1 cellular context compared by ENCODE assay signal in the genomic region with DNA sequence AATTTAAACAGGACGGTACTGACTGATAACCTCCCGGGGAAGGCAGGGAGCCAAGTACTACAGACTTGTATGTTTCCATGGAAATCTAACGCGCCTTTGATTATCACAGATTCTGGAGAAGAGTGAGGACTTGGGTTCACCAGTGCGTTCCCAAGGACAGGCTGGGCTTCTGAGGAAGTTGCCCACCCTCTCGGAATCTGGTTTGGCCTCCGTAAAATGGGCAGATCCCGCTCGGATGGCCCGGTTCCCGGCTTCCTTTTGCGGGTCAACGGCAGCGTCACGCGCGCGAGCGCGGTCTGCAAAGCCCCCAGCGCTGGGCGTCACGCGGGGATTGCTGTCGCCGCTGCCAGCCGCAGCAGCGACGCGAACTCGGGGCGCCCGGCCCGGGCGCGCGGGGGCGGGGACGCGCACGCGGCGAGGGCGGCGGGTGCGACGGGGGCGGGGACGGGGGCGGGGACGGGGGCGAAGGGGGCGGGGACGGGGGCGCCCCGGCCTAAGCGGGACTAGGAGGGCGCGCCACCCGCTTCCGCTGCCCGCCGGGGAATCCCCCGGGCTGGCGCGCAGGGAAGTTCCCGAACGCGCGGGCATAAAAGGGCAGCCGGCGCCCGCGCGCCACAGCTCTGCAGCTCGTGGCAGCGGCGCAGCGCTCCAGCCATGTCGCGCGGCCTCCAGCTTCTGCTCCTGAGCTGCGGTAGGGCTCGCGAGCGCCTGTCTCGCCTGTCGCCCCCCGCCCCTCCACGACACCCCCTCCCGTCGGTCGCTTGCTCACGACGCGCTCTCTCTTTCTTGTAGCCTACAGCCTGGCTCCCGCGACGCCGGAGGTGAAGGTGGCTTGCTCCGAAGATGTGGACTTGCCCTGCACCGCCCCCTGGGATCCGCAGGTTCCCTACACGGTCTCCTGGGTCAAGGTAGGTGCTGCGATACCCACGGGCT.
TF ChIP-seq lines count a peak whose summit lies in the region.

A gene with protein sequence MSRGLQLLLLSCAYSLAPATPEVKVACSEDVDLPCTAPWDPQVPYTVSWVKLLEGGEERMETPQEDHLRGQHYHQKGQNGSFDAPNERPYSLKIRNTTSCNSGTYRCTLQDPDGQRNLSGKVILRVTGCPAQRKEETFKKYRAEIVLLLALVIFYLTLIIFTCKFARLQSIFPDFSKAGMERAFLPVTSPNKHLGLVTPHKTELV (plus strand): TSS at position 615 of the 933 bp plus-strand sequence. CDS start 40 bp downstream, at position 655.

TF ChIP-seq in WTC11, 78 proteins besides CTCF, POLR2A, EP300 and RAD21 (continued from another document):
- TF ChIP-seq ZNF138 (CRISPR knock-in tag; conservative IDR thresholded peaks at IDR 0.05) (no peak), GTF2I (CRISPR knock-in tag; conservative IDR thresholded peaks at IDR 0.05) (peak; percentile 85), ZNF121 (CRISPR knock-in tag; IDR thresholded peaks at IDR 0.05) (no peak)
- TF ChIP-seq, protein P1, sequence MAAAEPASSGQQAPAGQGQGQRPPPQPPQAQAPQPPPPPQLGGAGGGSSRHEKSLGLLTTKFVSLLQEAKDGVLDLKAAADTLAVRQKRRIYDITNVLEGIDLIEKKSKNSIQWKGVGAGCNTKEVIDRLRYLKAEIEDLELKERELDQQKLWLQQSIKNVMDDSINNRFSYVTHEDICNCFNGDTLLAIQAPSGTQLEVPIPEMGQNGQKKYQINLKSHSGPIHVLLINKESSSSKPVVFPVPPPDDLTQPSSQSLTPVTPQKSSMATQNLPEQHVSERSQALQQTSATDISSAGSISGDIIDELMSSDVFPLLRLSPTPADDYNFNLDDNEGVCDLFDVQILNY (CRISPR knock-in tag; IDR thresholded peaks at IDR 0.05) = 0 out of 2 replicates have a peak, but pooled peaks have one; percentile 47
- TF ChIP-seq, protein P2, sequence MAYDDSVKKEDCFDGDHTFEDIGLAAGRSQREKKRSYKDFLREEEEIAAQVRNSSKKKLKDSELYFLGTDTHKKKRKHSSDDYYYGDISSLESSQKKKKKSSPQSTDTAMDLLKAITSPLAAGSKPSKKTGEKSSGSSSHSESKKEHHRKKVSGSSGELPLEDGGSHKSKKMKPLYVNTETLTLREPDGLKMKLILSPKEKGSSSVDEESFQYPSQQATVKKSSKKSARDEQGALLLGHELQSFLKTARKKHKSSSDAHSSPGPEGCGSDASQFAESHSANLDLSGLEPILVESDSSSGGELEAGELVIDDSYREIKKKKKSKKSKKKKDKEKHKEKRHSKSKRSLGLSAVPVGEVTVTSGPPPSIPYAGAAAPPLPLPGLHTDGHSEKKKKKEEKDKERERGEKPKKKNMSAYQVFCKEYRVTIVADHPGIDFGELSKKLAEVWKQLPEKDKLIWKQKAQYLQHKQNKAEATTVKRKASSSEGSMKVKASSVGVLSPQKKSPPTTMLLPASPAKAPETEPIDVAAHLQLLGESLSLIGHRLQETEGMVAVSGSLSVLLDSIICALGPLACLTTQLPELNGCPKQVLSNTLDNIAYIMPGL (CRISPR knock-in tag; IDR thresholded peaks at IDR 0.05) = 0 out of 2 replicates have a peak, but pooled peaks have one; percentile 30
- TF ChIP-seq, protein P3, sequence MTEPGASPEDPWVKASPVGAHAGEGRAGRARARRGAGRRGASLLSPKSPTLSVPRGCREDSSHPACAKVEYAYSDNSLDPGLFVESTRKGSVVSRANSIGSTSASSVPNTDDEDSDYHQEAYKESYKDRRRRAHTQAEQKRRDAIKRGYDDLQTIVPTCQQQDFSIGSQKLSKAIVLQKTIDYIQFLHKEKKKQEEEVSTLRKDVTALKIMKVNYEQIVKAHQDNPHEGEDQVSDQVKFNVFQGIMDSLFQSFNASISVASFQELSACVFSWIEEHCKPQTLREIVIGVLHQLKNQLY (CRISPR knock-in tag; IDR thresholded peaks at IDR 0.05) = no peak
